ENCODE assay signal across 9 cellular contexts in the genomic region with DNA sequence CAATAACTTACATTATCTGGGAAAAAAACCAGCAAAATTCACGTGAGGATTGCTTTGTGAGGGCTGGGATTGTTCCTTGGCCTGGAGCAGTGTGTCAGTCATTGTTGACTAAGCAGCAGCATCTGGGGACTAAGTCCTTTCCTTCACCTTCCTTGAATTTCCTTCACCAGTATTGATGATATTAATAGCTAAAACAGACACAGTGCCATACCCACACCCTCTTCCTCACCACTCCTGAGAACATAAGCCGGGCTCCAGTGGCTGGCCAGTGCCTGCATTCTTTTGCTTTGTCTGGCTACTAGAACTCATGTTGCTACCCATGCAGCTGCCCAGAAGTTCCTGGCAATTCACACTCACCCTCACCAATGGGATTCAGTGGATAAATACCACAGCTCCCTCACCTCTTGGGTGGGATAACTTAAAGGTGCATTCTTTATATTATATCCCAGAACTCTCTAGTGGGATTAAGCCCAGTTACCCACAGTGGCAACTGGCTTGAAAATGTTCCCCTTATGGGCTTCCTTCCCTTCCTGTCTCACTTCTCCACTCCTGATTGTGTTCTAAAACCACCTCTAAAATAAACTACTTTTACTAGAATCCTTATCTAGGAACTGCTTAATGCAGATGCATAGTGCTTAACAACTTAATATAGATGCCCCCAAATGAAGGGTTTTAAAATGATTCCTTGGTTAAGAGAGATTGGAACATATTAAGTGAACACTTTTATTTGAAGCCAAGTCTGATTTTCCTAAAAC. TPM values are rescaled to one million over a fixed set of nuclear protein-coding genes. Genes with fewer than 3 reads are reported as not detected.
A peak's percentile ranks its signal among the peaks of the same experiment; 100 is the strongest.
DNase-seq lines count a peak whose midpoint lies in the region; ATAC-seq, FAIRE-seq and TF ChIP-seq lines count a peak whose summit lies in the region.
"Had no signal": no experiment of that assay in that cellular context is flagged by ENCODE, and none has a peak within 500 bp of the region (broad histone marks: within the 10 kb centered on the region; RNA-seq: fewer than 3 reads in every experiment).

No MANE protein-coding gene starts in this region.

- CTCF ChIA-PET in endothelial cell of umbilical vein (lab: Charles Lee), result interaction anchor here (1.4 kb wide), 1 partner anchor 113 kb away, joined by 6 read pairs; no protein-coding TSS in a partner anchor

- H3K36me3 Mint-ChIP-seq in endodermal cell (ENCODE audit: low read depth), result peaks cover 12% of the 10 kb centered on the region

- peaks cover 26% of the 10 kb centered on the region for H3K9me3 Mint-ChIP-seq in endodermal cell

- H3K27ac Mint-ChIP-seq in endodermal cell, result no peak overlapping the region

- intact Hi-C loops in endothelial cell of umbilical vein (cut with micrococcal nuclease), result loop anchor here (1.0 kb wide), 1 partner anchor 8 kb away; no protein-coding TSS in a partner anchor

- peak; percentile 52 for DNase-seq in endothelial cell of umbilical vein (ENCODE audit: low read depth, low spot score)
- DNase-seq in WERI-Rb-1, result no peak
- no peak for DNase-seq in stimulated activated CD4-positive, alpha-beta T cell treated with anti-CD3 and anti-CD28 coated beads, Interleukin-4, amount 100 ng/mL, for 1 hour
- no peak for DNase-seq in endodermal cell
- DNase-seq: stimulated activated naive CD4-positive, alpha-beta T cell treated with Interleukin-2 at 50 U/mL for 16 hours had no signal

- H3K36me3 ChIP-seq in endothelial cell of umbilical vein (ENCODE audit: control insufficient read depth in 2 of 2, extremely low read depth in 1 of 2, insufficient read depth in 2 of 2, low read length in 2 of 2) (no peaks in the 10 kb centered on the region), skeletal muscle satellite cell (ENCODE audit: insufficient read depth, low read length) (no peaks in the 10 kb centered on the region), WERI-Rb-1 (no peaks in the 10 kb centered on the region), endodermal cell (ENCODE audit: control insufficient read depth, insufficient read depth, low read length) (no peaks in the 10 kb centered on the region)
- H3K36me3 ChIP-seq: cardiac muscle cell had no signal

- no TSS peak for BruUV-seq in endothelial cell of umbilical vein (replicated peaks; lab: Mats Ljungman, UMichigan)

- no peak overlapping the region for H2AFZ ChIP-seq in endothelial cell of umbilical vein (ENCODE audit: low read depth, low read length)

- peak overlapping the region; percentile 26 for H3K9ac ChIP-seq in endothelial cell of umbilical vein (replicated peaks; ENCODE audit: extremely low read depth, insufficient read depth, low read length)
- H3K9ac ChIP-seq in skeletal muscle satellite cell (ENCODE audit: low read depth, low read length), result peak overlapping the region; percentile 63
- H3K9ac ChIP-seq in endodermal cell (ENCODE audit: extremely low read depth, low read length, poor library complexity, severe bottlenecking), result no peak overlapping the region

- peak; percentile 14 for ATAC-seq in GM18870 (IDR thresholded peaks at IDR 0.05; ENCODE audit: unreplicated experiment)
- peak; percentile 25 for ATAC-seq in HG03354 (IDR thresholded peaks at IDR 0.05; ENCODE audit: poor library complexity, severe bottlenecking, unreplicated experiment)

- no peak overlapping the region for H3K4me3 Mint-ChIP-seq in endodermal cell

- TF ChIP-seq CTCF in endothelial cell of umbilical vein (IDR thresholded peaks at IDR 0.05; ENCODE audit: extremely low read depth in 1 of 2, insufficient read depth in 1 of 2, low read depth in 1 of 2, low read length in 2 of 2), result no peak
- no peak for TF ChIP-seq CTCF in WERI-Rb-1 (IDR thresholded peaks at IDR 0.05; ENCODE audit: low read depth, low read length)
- no peak for TF ChIP-seq CTCF in endodermal cell (conservative IDR thresholded peaks at IDR 0.05)

- H3K4me3 ChIP-seq in endothelial cell of umbilical vein (replicated peaks in 1 of 3; ENCODE audit: insufficient read depth in 1 of 3, low read depth in 1 of 3, low read length in 3 of 3), result no peak overlapping the region
- peak overlapping the region; percentile 27 for H3K4me3 ChIP-seq in skeletal muscle satellite cell (ENCODE audit: low read length)
- H3K4me3 ChIP-seq in WERI-Rb-1 (ENCODE audit: low read depth, low read length), result no peak overlapping the region
- H3K4me3 ChIP-seq in endodermal cell (ENCODE audit: low read length), result no peak overlapping the region
- H3K4me3 ChIP-seq: cardiac muscle cell had no signal

- peaks cover 12% of the 10 kb centered on the region for H3K79me2 ChIP-seq in endothelial cell of umbilical vein (ENCODE audit: control insufficient read depth, insufficient read depth, low read length)

- H3K27me3 Mint-ChIP-seq in endodermal cell (ENCODE audit: insufficient read depth), result no peaks in the 10 kb centered on the region

- peaks cover 7% of the 10 kb centered on the region for H3K4me1 Mint-ChIP-seq in endodermal cell

- POLR2A ChIA-PET in endothelial cell of umbilical vein (lab: Charles Lee), result no interaction called here

- H3K4me1 ChIP-seq in endothelial cell of umbilical vein (ENCODE audit: control insufficient read depth, extremely low read depth, insufficient read depth, low read length) (peaks cover 65% of the 10 kb centered on the region), skeletal muscle satellite cell (ENCODE audit: control insufficient read depth, insufficient read depth, low read length) (peaks cover 63% of the 10 kb centered on the region), endodermal cell (ENCODE audit: control insufficient read depth, insufficient read depth, low read length) (no peaks in the 10 kb centered on the region)

- peak overlapping the region; percentile 47 for H3K4me2 ChIP-seq in endothelial cell of umbilical vein (ENCODE audit: insufficient read depth, low read length)
- peak overlapping the region; percentile 59 for H3K4me2 ChIP-seq in skeletal muscle satellite cell (ENCODE audit: low read length)

- no peaks in the 10 kb centered on the region for H3K27me3 ChIP-seq in endothelial cell of umbilical vein (ENCODE audit: control insufficient read depth in 2 of 2, insufficient read depth in 2 of 2, low read length in 2 of 2)
- no peaks in the 10 kb centered on the region for H3K27me3 ChIP-seq in skeletal muscle satellite cell (ENCODE audit: control insufficient read depth, insufficient read depth, low read length)
- H3K27me3 ChIP-seq in WERI-Rb-1 (ENCODE audit: insufficient read depth, low read depth, severe bottlenecking), result no peaks in the 10 kb centered on the region
- H3K27me3 ChIP-seq in endodermal cell (ENCODE audit: control insufficient read depth, insufficient read depth, low read length, poor library complexity, severe bottlenecking), result no peaks in the 10 kb centered on the region
- H3K27me3 ChIP-seq: cardiac muscle cell had no signal

- peak overlapping the region; percentile 84 for H3K27ac ChIP-seq in endothelial cell of umbilical vein (ENCODE audit: insufficient read depth, low read depth, low read length)
- no peak overlapping the region for H3K27ac ChIP-seq in WERI-Rb-1
- no peak overlapping the region for H3K27ac ChIP-seq in endodermal cell (ENCODE audit: low read depth, low read length)
- H3K27ac ChIP-seq: cardiac muscle cell had no signal

- TF ChIP-seq POLR2A in endothelial cell of umbilical vein (IDR thresholded peaks at IDR 0.05; ENCODE audit: low read depth, low read length), result no peak

- dilution Hi-C loops in endothelial cell of umbilical vein (cut with MboI; ENCODE audit: extremely low pct_ligation_motif_present, low sequenced_read_pairs), result no loop called here

- H3K9me3 ChIP-seq in endothelial cell of umbilical vein (replicated peaks; ENCODE audit: control insufficient read depth, insufficient read depth, low read length) (no peaks in the 10 kb centered on the region), skeletal muscle satellite cell (replicated peaks; ENCODE audit: low read length) (no peaks in the 10 kb centered on the region), WERI-Rb-1 (ENCODE audit: severe bottlenecking) (peaks cover 5% of the 10 kb centered on the region), endodermal cell (ENCODE audit: control insufficient read depth, low read length) (peaks cover 20% of the 10 kb centered on the region)

- FAIRE-seq in endothelial cell of umbilical vein (lab: Jason Lieb, UNC), result no peak

- 95 to 100% methylated on average over 1 to 2 of the region's 2 CpGs for WGBS in endodermal cell (ENCODE audit: insufficient coverage in 1 of 2, insufficient read length in 1 of 2), 2 experiments

- H4K20me1 ChIP-seq in endothelial cell of umbilical vein (replicated peaks; ENCODE audit: control insufficient read depth, extremely low read depth, insufficient read depth, low read length), result no peaks in the 10 kb centered on the region

- no peaks in the 10 kb centered on the region for H3K9me1 ChIP-seq in endothelial cell of umbilical vein (replicated peaks; ENCODE audit: control insufficient read depth, extremely low read depth, insufficient read depth, low read length)

TF ChIP-seq in endothelial cell of umbilical vein, 7 proteins besides CTCF, POLR2A, EP300 and RAD21:
- TF ChIP-seq, protein P1, sequence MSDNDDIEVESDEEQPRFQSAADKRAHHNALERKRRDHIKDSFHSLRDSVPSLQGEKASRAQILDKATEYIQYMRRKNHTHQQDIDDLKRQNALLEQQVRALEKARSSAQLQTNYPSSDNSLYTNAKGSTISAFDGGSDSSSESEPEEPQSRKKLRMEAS (IDR thresholded peaks at IDR 0.05; ENCODE audit: insufficient read depth, insufficient read length), result no peak
- peak; percentile 1 for TF ChIP-seq JUN (IDR thresholded peaks at IDR 0.05; ENCODE audit: borderline replicate concordance, insufficient read depth, insufficient read length, low read depth)

RNA-seq across cellular contexts. Expression of a gene that starts 24.0 kb away (rescaled TPM):
- total RNA-seq in endothelial cell of umbilical vein (38.6 and 53.4 TPM in 2 replicates), endodermal cell (10 to 100 TPM; 15.3 to 16.5 TPM)
- 5.7 and 10.2 TPM in 2 replicates for polyA plus RNA-seq in endothelial cell of umbilical vein
- polyA plus RNA-seq in endothelial cell of umbilical vein (2011; cell fraction: cytosol; rRNA removed), result 11.0 and 11.4 TPM in 2 replicates
- 24.3 and 27.6 TPM in 2 replicates for polyA plus RNA-seq in endothelial cell of umbilical vein (2011; cell fraction: nucleus; rRNA removed)
- 13.4 and 15.1 TPM in 2 replicates for polyA plus RNA-seq in endothelial cell of umbilical vein (2012)
- 50.0 and 58.0 TPM in 2 replicates for polyA minus RNA-seq in endothelial cell of umbilical vein
- 0.61 TPM for polyA minus RNA-seq in endothelial cell of umbilical vein (2011; cell fraction: cytosol; rRNA and poly(A)+ RNA removed)
- 229 and 237 TPM in 2 replicates for polyA minus RNA-seq in endothelial cell of umbilical vein (2011; cell fraction: nucleus; rRNA and poly(A)+ RNA removed)
- total RNA-seq in skeletal muscle satellite cell (2012; rRNA removed), result 14.0 and 16.7 TPM in 2 replicates
- polyA plus RNA-seq in endodermal cell (2013, experiment 1 of 2), result 13.1 TPM
- polyA plus RNA-seq in endodermal cell (2013, experiment 2 of 2), result 12.5 TPM
